Comparison of ENCODE assay signal across 11 cellular contexts in the genomic region with DNA sequence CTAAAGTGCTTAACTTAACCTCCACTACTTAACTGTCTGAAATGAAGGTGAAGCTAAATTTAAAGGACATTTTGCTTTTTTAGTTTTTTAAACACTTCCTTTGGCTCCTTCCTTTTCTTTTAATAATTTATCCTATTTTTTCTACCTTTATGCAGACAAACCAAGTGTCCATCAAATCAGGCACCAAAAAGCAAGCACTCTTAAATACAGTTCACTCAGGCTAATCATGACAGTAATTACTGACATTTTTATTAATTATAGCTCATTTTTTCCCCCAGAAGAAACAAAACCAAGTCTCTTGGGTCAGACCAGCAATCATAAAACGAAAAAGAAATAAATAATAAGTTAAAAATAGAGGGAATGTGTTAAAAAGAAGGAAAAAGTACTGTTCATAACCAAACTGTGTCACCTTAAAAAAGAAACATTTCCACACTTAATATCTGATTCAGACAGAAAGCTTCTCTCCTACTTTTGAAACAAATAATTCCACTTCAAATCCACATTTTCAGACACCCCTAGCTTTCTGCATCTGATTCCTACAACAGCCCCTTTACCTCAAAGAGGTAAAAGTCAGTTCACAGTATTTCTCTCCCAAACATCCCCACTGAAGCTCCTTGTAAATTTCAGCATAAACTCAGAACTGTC. TPM values are rescaled to one million over a fixed set of nuclear protein-coding genes. Genes with fewer than 3 reads are reported as not detected.
DNase-seq lines count a peak whose midpoint lies in the region; ATAC-seq and TF ChIP-seq lines count a peak whose summit lies in the region.
"Had no signal": no experiment of that assay in that cellular context is flagged by ENCODE, and none has a peak within 500 bp of the region (broad histone marks: within the 10 kb centered on the region; RNA-seq: fewer than 3 reads in every experiment).

No MANE protein-coding gene starts in this region.

- H3K9me3 ChIP-seq in trophoblast cell (ENCODE audit: insufficient read depth, low read depth, low read length): peaks cover 1% of the 10 kb centered on the region

- no peak overlapping the region for H4K91ac ChIP-seq in trophoblast cell (ENCODE audit: low read depth, low read length)

- no peak overlapping the region for H2BK5ac ChIP-seq in trophoblast cell (ENCODE audit: low read depth, low read length, poor library complexity)

- WGBS in trophoblast cell (ENCODE audit: extremely low coverage, insufficient coverage, insufficient read length): no CpG with 5 or more reads among the region's 1 CpG

- H3K4ac ChIP-seq in trophoblast cell (ENCODE audit: low read depth, low read length): no peak overlapping the region

- no peak overlapping the region for H2BK12ac ChIP-seq in trophoblast cell (ENCODE audit: low read length)

- no peaks in the 10 kb centered on the region for H3K36me3 ChIP-seq in trophoblast cell (ENCODE audit: control insufficient read depth in 1 of 2, insufficient read depth in 2 of 2, low read length in 2 of 2)

- H3K14ac ChIP-seq in trophoblast cell (ENCODE audit: low read length): no peak overlapping the region

- DNase-seq in DMS53 treated with DMSO at 0.1 percent for 48 hours (lab: John Stamatoyannopoulos, UW; ENCODE audit: unreplicated experiment) (peak; percentile 91), DMS53 (lab: John Stamatoyannopoulos, UW) (no peak), NAMALWA (ENCODE audit: low spot score) (peak; percentile 32), trophoblast cell (no peak), 8988T (no peak), foreskin keratinocyte (no peak)
- no peak for DNase-seq in effector memory CD8-positive, alpha-beta T cell
- DNase-seq: NCI-H2081; stimulated activated CD8-positive, alpha-beta memory T cell treated with anti-CD3 and anti-CD28 coated beads, Interleukin-4, amount 100 ng/mL, for 48 hours had no signal

- peak overlapping the region in 1 of 2 donors; percentile 98 for H3K27ac Mint-ChIP-seq in effector memory CD8-positive, alpha-beta T cell

- TF ChIP-seq CTCF in foreskin keratinocyte (conservative IDR thresholded peaks at IDR 0.05): no peak

- H3K27me3 ChIP-seq in trophoblast cell (ENCODE audit: insufficient read depth, low read length) (peaks cover 25% of the 10 kb centered on the region), foreskin keratinocyte (peaks cover 28% of the 10 kb centered on the region)

- no peak overlapping the region for H2AFZ ChIP-seq in trophoblast cell (ENCODE audit: insufficient read depth, low read length, poor library complexity)

- H3K27me3 Mint-ChIP-seq in effector memory CD8-positive, alpha-beta T cell: peaks cover 0 to 9% of the 10 kb centered on the region in 2 donors

- no peak overlapping the region for H4K12ac ChIP-seq in trophoblast cell (ENCODE audit: low read depth, low read length)

- no peak overlapping the region for H3K9ac ChIP-seq in trophoblast cell (ENCODE audit: low read length)

- no peak overlapping the region for H3K23ac ChIP-seq in trophoblast cell (ENCODE audit: low read length)

- no peak overlapping the region for H3K4me3 ChIP-seq in trophoblast cell (ENCODE audit: low read depth, low read length)

- H3K4me1 ChIP-seq in trophoblast cell (ENCODE audit: control insufficient read depth in 1 of 2, insufficient read depth in 2 of 2, low read length in 2 of 2) (peaks cover 24 to 28% of the 10 kb centered on the region in 2 experiments), foreskin keratinocyte (peaks cover 9% of the 10 kb centered on the region)

- no peak overlapping the region for H3K27ac ChIP-seq in trophoblast cell (ENCODE audit: low read depth, low read length)
- H3K27ac ChIP-seq in foreskin keratinocyte: no peak overlapping the region

- ATAC-seq in effector memory CD8-positive, alpha-beta T cell (replicated peaks): no peak
- ATAC-seq in GM21529 (IDR thresholded peaks at IDR 0.05; ENCODE audit: unreplicated experiment): no peak
- no peak for ATAC-seq in foreskin keratinocyte

- H3K4me3 Mint-ChIP-seq in effector memory CD8-positive, alpha-beta T cell: peak overlapping the region; percentile 96 to 99

- H3K18ac ChIP-seq in trophoblast cell (ENCODE audit: low read length): no peak overlapping the region

- no peak overlapping the region for H2AK5ac ChIP-seq in trophoblast cell (ENCODE audit: low read length)

- peak overlapping the region; percentile 90 for H3K4me2 ChIP-seq in trophoblast cell (ENCODE audit: low read length)

- no peak overlapping the region for H2BK120ac ChIP-seq in trophoblast cell (ENCODE audit: insufficient read depth, low read length, poor library complexity)

- peaks cover 2% of the 10 kb centered on the region for H3K79me2 ChIP-seq in trophoblast cell (ENCODE audit: control insufficient read depth, insufficient read depth, low read length, poor library complexity)

- peaks cover 35% of the 10 kb centered on the region for H3K36me3 Mint-ChIP-seq in effector memory CD8-positive, alpha-beta T cell (ENCODE audit: insufficient read depth)

- H3K9me3 Mint-ChIP-seq in effector memory CD8-positive, alpha-beta T cell: no peaks in the 10 kb centered on the region

- H3K79me1 ChIP-seq in trophoblast cell (ENCODE audit: low read length): peaks cover 20% of the 10 kb centered on the region

- peaks cover 21% of the 10 kb centered on the region in 2 donors for H3K4me1 Mint-ChIP-seq in effector memory CD8-positive, alpha-beta T cell (ENCODE audit: low read depth in 2 of 2)

- H4K8ac ChIP-seq in trophoblast cell (ENCODE audit: low read depth, low read length): no peak overlapping the region

RNA-seq across cellular contexts. Expression of gene CCND2, which starts 5.5 kb away (rescaled TPM):
- 133 TPM in 2 replicates for polyA plus RNA-seq in trophoblast cell (2013)
- 372 and 386 TPM in 2 replicates for total RNA-seq in foreskin keratinocyte
- polyA plus RNA-seq in foreskin keratinocyte: 74.0 and 87.4 TPM in 2 replicates
- total RNA-seq: A172 had no signal

RNA-seq across cellular contexts. Expression of gene TIGAR, which starts 53.0 kb away (rescaled TPM):
- polyA plus RNA-seq in trophoblast cell (2013): 22.8 and 24.9 TPM in 2 replicates
- total RNA-seq in foreskin keratinocyte: 20.8 and 24.7 TPM in 2 replicates
- 17.1 and 20.7 TPM in 2 replicates for polyA plus RNA-seq in foreskin keratinocyte

Comparison
In these comparisons a context has a peak if more than half of its experiments do, and no peak if none do; other contexts are left out.
1. DNase-seq: peak in DMS53 treated with DMSO at 0.1 percent for 48 hours (single experiment) and NAMALWA (single experiment); none in DMS53 (single experiment), effector memory CD8-positive, alpha-beta T cell (0 of 3), trophoblast cell (0 of 2), 8988T (single experiment) and foreskin keratinocyte (0 of 2).